9 cellular contexts compared by ENCODE assay signal in the genomic region with DNA sequence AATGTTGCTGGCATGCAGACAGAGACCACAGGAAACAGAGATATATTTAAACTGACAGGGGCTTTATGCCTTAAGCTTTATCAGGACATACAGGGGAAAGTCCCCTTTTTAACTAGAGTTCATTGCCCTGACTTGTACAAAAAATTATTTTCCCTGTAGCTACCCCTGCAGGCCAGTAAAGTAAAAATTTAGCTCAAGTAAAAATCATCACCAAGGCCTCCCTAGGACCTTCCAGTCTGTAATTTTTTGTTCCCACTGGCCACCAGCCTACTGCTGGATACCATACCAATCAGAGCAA.
DNase-seq lines count a peak whose midpoint lies in the region; ATAC-seq and TF ChIP-seq lines count a peak whose summit lies in the region.
"Had no signal": no experiment of that assay in that cellular context is flagged by ENCODE, and none has a peak within 500 bp of the region (broad histone marks: within the 10 kb centered on the region; RNA-seq: fewer than 3 reads in every experiment).

No MANE protein-coding gene starts in this region.

- ATAC-seq in GM18861 (IDR thresholded peaks at IDR 0.05; ENCODE audit: unreplicated experiment) (peak; percentile 84), aorta (ENCODE audit: low FRiP score) (no peak), GM21576 (IDR thresholded peaks at IDR 0.05; ENCODE audit: unreplicated experiment) (no peak), HG03520 (IDR thresholded peaks at IDR 0.05; ENCODE audit: unreplicated experiment) (no peak)

- H3K36me3 ChIP-seq in prostate gland (no peaks in the 10 kb centered on the region), aorta (ENCODE audit: control insufficient read depth in 1 of 2, insufficient read depth in 2 of 2, low read length in 1 of 2) (no peaks in the 10 kb centered on the region)

- H3K4me1 ChIP-seq in prostate gland (replicated peaks): no peaks in the 10 kb centered on the region
- no peaks in the 10 kb centered on the region for H3K4me1 ChIP-seq in aorta (ENCODE audit: control insufficient read depth in 1 of 2, insufficient read depth in 2 of 2, low read length in 2 of 2)

- H3K4me3 ChIP-seq in NB4 (ENCODE audit: low read depth, low read length) (no peak overlapping the region), choroid plexus epithelial cell (ENCODE audit: low read depth, low read length) (no peak overlapping the region), prostate gland (no peak overlapping the region), aorta (ENCODE audit: low read length in 2 of 2) (no peak overlapping the region)
- H3K4me3 ChIP-seq: lung had no signal

- H3K9me3 ChIP-seq in prostate gland (no peaks in the 10 kb centered on the region), aorta (ENCODE audit: control insufficient read depth, low read length) (peaks cover 1% of the 10 kb centered on the region)

- intact Hi-C loops in prostate gland (cut with DNase I) (no loop called here), aorta (cut with DNase I) (no loop called here)

- TF ChIP-seq CTCF in NB4 (IDR thresholded peaks at IDR 0.05; ENCODE audit: low read depth, low read length): peak; percentile 5
- peak; percentile 61 for TF ChIP-seq CTCF in choroid plexus epithelial cell (conservative IDR thresholded peaks at IDR 0.05; ENCODE audit: low read depth, low read length)
- peak in 2 of 4 experiments; percentile 44 to 46 for TF ChIP-seq CTCF in prostate gland (IDR thresholded peaks at IDR 0.05)

- H3K27ac ChIP-seq in prostate gland (no peak overlapping the region), aorta (ENCODE audit: low read depth in 1 of 2, low read length in 2 of 2) (no peak overlapping the region)

- no peak for TF ChIP-seq POLR2A in NB4 (IDR thresholded peaks at IDR 0.05; ENCODE audit: extremely low read depth, insufficient read length)
- TF ChIP-seq POLR2A in prostate gland (IDR thresholded peaks at IDR 0.05): no peak

- DNase-seq in NB4 (ENCODE audit: low read depth) (no peak), choroid plexus epithelial cell (ENCODE audit: low read depth) (peak; percentile 85), prostate gland (ENCODE audit: low spot score) (peak; percentile 5), aorta (no peak), NCI-H128 (lab: John Stamatoyannopoulos, UW; ENCODE audit: unreplicated experiment) (no peak)

- no peaks in the 10 kb centered on the region for H3K27me3 ChIP-seq in prostate gland (replicated peaks; ENCODE audit: insufficient read depth)
- H3K27me3 ChIP-seq in aorta (ENCODE audit: control insufficient read depth in 1 of 2, insufficient read depth in 2 of 2, low read length in 1 of 2): no peaks in the 10 kb centered on the region

Comparison
In these comparisons a context has a peak if more than half of its experiments do, and no peak if none do; other contexts are left out.
1. DNase-seq: peak in choroid plexus epithelial cell (single experiment) and prostate gland (single experiment); none in NB4 (single experiment), aorta (0 of 2) and NCI-H128 (single experiment).